Comparison of ENCODE assay signal across 8 cellular contexts in the genomic region with DNA sequence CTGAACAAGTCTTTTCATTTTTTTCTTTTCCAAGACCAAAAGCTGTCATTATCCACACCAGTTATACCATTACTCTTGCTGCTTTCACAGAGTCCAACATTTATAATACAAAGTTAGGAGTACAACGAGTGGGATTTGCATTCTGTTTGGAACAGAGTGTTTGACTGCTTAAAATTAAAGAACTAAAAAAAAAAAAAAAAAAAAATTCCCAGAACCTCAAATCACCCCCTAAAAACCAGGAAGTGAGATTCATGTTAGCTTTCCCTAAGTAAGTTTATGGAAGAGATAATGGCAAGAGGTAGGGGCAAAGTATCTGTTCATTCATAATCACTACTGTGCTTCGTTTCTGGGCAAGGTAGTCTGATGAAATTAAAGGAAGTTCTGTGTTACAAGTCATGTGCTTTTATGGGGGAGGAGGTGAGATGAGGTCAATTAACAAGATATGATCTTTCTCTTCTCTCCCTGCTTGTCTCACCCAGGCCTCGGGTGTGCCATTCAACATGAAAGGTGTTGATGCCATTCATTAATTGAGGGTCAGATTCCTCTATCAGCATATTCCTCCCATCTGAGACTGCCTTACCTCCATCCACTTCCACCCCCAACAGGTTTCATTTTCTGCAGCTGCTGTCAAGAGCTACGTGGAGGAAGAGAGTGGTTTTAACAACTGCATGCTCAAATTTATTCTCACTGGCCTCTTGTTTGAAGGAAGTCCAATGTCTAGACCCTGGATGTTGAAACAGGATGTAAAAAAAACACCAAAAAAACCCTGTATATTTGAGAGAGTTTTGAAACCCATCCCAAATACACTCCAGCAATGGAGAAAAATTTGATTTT. TPM values are rescaled to one million over a fixed set of nuclear protein-coding genes. Genes with fewer than 3 reads are reported as not detected.
DNase-seq lines count a peak whose midpoint lies in the region; ATAC-seq and TF ChIP-seq lines count a peak whose summit lies in the region.

No MANE protein-coding gene starts in this region.

- H3K27me3 ChIP-seq in CD4-positive, CD25-positive, alpha-beta regulatory T cell (ENCODE audit: control insufficient read depth, insufficient read depth, low read length), result no peaks in the 10 kb centered on the region

- peaks cover 24 to 48% (median 37%) of the 10 kb centered on the region in 4 donors for H3K4me1 Mint-ChIP-seq in CD4-positive, CD25-positive, alpha-beta regulatory T cell

- peak; percentile 73 to 78 for ATAC-seq in CD4-positive, CD25-positive, alpha-beta regulatory T cell (ENCODE audit: low read depth in 2 of 2)
- ATAC-seq in GM19025 (IDR thresholded peaks at IDR 0.05; ENCODE audit: low read depth, unreplicated experiment), result peak; percentile 80
- peak; percentile 68 for ATAC-seq in HG03108 (IDR thresholded peaks at IDR 0.05; ENCODE audit: unreplicated experiment)

- no peaks in the 10 kb centered on the region for H3K9me3 Mint-ChIP-seq in CD4-positive, CD25-positive, alpha-beta regulatory T cell

- H3K27ac ChIP-seq in CD4-positive, CD25-positive, alpha-beta regulatory T cell (ENCODE audit: insufficient read depth, low read length, poor library complexity, severe bottlenecking), result peak overlapping the region; percentile 67

- in situ Hi-C loops in SK-MEL-5 (cut with HindIII; ENCODE audit: low pct_unique_long_range_greater_than_20kb, low sequenced_read_pairs), result no loop called here

- H3K27me3 Mint-ChIP-seq in CD4-positive, CD25-positive, alpha-beta regulatory T cell, result no peaks in the 10 kb centered on the region

- peak overlapping the region; percentile 87 to 89 (median 89) for H3K27ac Mint-ChIP-seq in CD4-positive, CD25-positive, alpha-beta regulatory T cell

- H3K4me1 ChIP-seq in CD4-positive, CD25-positive, alpha-beta regulatory T cell (ENCODE audit: control insufficient read depth, insufficient read depth, low read length, poor library complexity, severe bottlenecking), result peaks cover 21% of the 10 kb centered on the region

- no peaks in the 10 kb centered on the region for H3K36me3 ChIP-seq in CD4-positive, CD25-positive, alpha-beta regulatory T cell (ENCODE audit: control insufficient read depth, insufficient read depth, low read length)

- no peak for TF ChIP-seq CTCF in fibroblast of pulmonary artery (IDR thresholded peaks at IDR 0.05; ENCODE audit: low read length, missing control alignments)

- peak overlapping the region; percentile 68 to 86 (median 76) for H3K4me3 Mint-ChIP-seq in CD4-positive, CD25-positive, alpha-beta regulatory T cell

- H3K4me3 ChIP-seq in CD4-positive, CD25-positive, alpha-beta regulatory T cell (ENCODE audit: low read depth, low read length), result peak overlapping the region; percentile 68
- H3K4me3 ChIP-seq in fibroblast of pulmonary artery (replicated peaks; ENCODE audit: low read depth, low read length), result no peak overlapping the region

- DNase-seq in CD4-positive, CD25-positive, alpha-beta regulatory T cell, result peak in 2 of 3 donors; percentile 41 to 79
- DNase-seq in SK-MEL-5 (ENCODE audit: low read depth, low spot score) (peak; percentile 13), fibroblast of pulmonary artery (ENCODE audit: low read depth) (peak; percentile 71), NCI-H1694 treated with DMSO at 0.1 percent for 48 hours (lab: John Stamatoyannopoulos, UW) (no peak), glomerular visceral epithelial cell (ENCODE audit: extremely low spot score) (no peak), DMS79 treated with DMSO at 0.1 percent for 48 hours (lab: John Stamatoyannopoulos, UW) (no peak)

- no peaks in the 10 kb centered on the region for H3K9me3 ChIP-seq in CD4-positive, CD25-positive, alpha-beta regulatory T cell (ENCODE audit: control insufficient read depth in 2 of 2, low read length in 2 of 2)

- H3K36me3 Mint-ChIP-seq in CD4-positive, CD25-positive, alpha-beta regulatory T cell, result no peaks in the 10 kb centered on the region

RNA-seq across cellular contexts. Expression of gene MARCHF3, which starts 58.1 kb away (rescaled TPM):
- 15.2 TPM for total RNA-seq in CD4-positive, CD25-positive, alpha-beta regulatory T cell
- polyA plus RNA-seq in CD4-positive, CD25-positive, alpha-beta regulatory T cell, result 10 to 100 TPM; 12.5 to 21.6 (median 14.7) TPM
- 4.3 and 4.4 TPM in 2 replicates for total RNA-seq in SK-MEL-5 (2014; rRNA removed; shearing (Covaris generic))
- polyA plus RNA-seq in SK-MEL-5 (2015; cell fraction: cytosol; rRNA removed), result 1.5 TPM in 2 replicates
- 0.12 and 1.8 TPM in 2 replicates for polyA plus RNA-seq in SK-MEL-5 (2015; cell fraction: nucleus; rRNA removed)

Comparison
In these comparisons a context has a peak if more than half of its experiments do, and no peak if none do; other contexts are left out.
1. DNase-seq: peak in CD4-positive, CD25-positive, alpha-beta regulatory T cell (2 of 3), SK-MEL-5 (single experiment) and fibroblast of pulmonary artery (single experiment); none in NCI-H1694 treated with DMSO at 0.1 percent for 48 hours (single experiment), glomerular visceral epithelial cell (single experiment) and DMS79 treated with DMSO at 0.1 percent for 48 hours (single experiment).
2. Peak in every context shown above with its lines, with median percentiles within 50 percentile points of each other: ATAC-seq.